28 cellular contexts compared by ENCODE assay signal in the genomic region with DNA sequence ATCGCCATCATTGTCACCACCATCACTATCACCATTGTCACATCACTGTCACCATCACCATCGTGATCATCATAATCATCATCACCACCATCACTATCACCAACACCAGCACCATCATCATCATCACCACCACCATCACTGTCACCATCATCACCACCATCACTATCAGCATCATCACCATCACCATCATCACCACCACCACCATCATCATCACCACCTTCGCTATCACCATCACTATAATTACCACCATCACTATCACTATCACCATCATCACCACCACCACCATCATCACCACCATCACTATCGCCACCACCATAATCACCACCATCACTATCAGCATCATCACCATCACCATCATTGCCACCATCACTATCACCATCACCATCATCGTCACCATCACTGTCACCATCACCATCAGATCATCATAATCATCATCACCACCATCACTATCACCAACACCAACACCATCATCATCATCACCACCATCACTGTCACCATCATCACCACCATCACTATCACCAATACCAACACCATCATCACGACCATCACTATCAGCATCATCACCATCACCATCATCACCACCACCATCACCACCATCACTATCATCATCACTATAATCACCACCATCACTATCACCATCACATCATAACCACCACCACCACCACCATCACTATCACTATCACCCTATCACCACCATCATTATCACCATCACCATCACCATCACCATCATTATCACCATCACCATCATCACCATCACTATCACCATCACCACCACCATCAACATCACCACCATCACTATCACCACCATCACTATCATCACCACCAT. TPM values are rescaled to one million over a fixed set of nuclear protein-coding genes. Genes with fewer than 3 reads are reported as not detected.
DNase-seq lines count a peak whose midpoint lies in the region; ATAC-seq and TF ChIP-seq lines count a peak whose summit lies in the region.
"Had no signal": no experiment of that assay in that cellular context is flagged by ENCODE, and none has a peak within 500 bp of the region (broad histone marks: within the 10 kb centered on the region; RNA-seq: fewer than 3 reads in every experiment).

No MANE protein-coding gene starts in this region.

- no peak overlapping the region for H3K4me3 Mint-ChIP-seq in H9
- no peak overlapping the region for H3K4me3 Mint-ChIP-seq in effector memory CD8-positive, alpha-beta T cell
- H3K4me3 Mint-ChIP-seq: B cell; CD8-positive, alpha-beta T cell; HFFc6 had no signal

- H3K36me3 Mint-ChIP-seq in H9 (ENCODE audit: insufficient read depth in 1 of 3, low read depth in 3 of 3) = no peaks in the 10 kb centered on the region; a peak in 1 of 7 replicates
- peaks cover 3% of the 10 kb centered on the region for H3K36me3 Mint-ChIP-seq in effector memory CD8-positive, alpha-beta T cell (ENCODE audit: insufficient read depth)
- H3K36me3 Mint-ChIP-seq: CD8-positive, alpha-beta T cell had no signal

- no TSS peak for BruUV-seq in IMR-90 (replicated peaks; lab: Mats Ljungman, UMichigan)

- H4K8ac ChIP-seq in H9 (replicated peaks; ENCODE audit: insufficient read length, low read depth, low read length) = peak overlapping the region; percentile 0
- H4K8ac ChIP-seq in IMR-90 (ENCODE audit: low read depth in 2 of 2, low read length in 2 of 2) = no peak overlapping the region
- H4K8ac ChIP-seq in trophoblast cell (ENCODE audit: low read depth, low read length) = no peak overlapping the region

- in situ Hi-C loops in IMR-90 (cut with MboI; ENCODE audit: low sequenced_read_pairs) = loop anchor here (25.0 kb wide), 2 partner anchors 1787 to 1912 kb away; no protein-coding TSS in a partner anchor

- H4K5ac ChIP-seq in H9 (ENCODE audit: insufficient read length, low read depth, low read length) (no peak overlapping the region), IMR-90 (ENCODE audit: low read depth, low read length) (no peak overlapping the region)

- dilution Hi-C loops in IMR-90 (cut with HindIII; ENCODE audit: low sequenced_read_pairs, unreplicated experiment) = no loop called here

- H3K4me2 ChIP-seq in H9 (ENCODE audit: insufficient read depth, insufficient read length, low read length) (no peak overlapping the region), IMR-90 (ENCODE audit: low read depth, low read length) (no peak overlapping the region), trophoblast cell (ENCODE audit: low read length) (no peak overlapping the region)
- H3K4me2 ChIP-seq: PC-9 had no signal

- peaks cover 2 to 3% of the 10 kb centered on the region in 2 experiments for H3K4me1 Mint-ChIP-seq in H9
- peaks cover 2 to 4% of the 10 kb centered on the region in 2 donors for H3K4me1 Mint-ChIP-seq in effector memory CD8-positive, alpha-beta T cell (ENCODE audit: low read depth in 2 of 2)

- H3K23ac ChIP-seq in H9 (ENCODE audit: insufficient read length, low read depth, low read length) (no peak overlapping the region), IMR-90 (ENCODE audit: low read depth, low read length) (no peak overlapping the region), trophoblast cell (ENCODE audit: low read length) (no peak overlapping the region)

- H2AK5ac ChIP-seq in H9 (ENCODE audit: insufficient read length, low read length) (no peak overlapping the region), IMR-90 (ENCODE audit: low read depth, low read length) (peak overlapping the region; percentile 73; the same call in 1 of the 2 replicates), trophoblast cell (ENCODE audit: low read length) (no peak overlapping the region)

- H3K79me1 ChIP-seq in H9 (ENCODE audit: insufficient read depth, low read depth, low read length, poor library complexity, severe bottlenecking) (no peaks in the 10 kb centered on the region), IMR-90 (ENCODE audit: low read depth in 1 of 2, low read length in 2 of 2) (no peaks in the 10 kb centered on the region; a peak in 1 of 4 replicates), trophoblast cell (ENCODE audit: low read length) (no peaks in the 10 kb centered on the region)

- H2BK20ac ChIP-seq in H9 (ENCODE audit: low read depth, low read length, poor library complexity, severe bottlenecking) (no peak overlapping the region), IMR-90 (ENCODE audit: low read depth, low read length) (no peak overlapping the region)

- H3K9ac ChIP-seq in H9 (ENCODE audit: extremely low read depth, insufficient read length, low read length) (no peak overlapping the region), IMR-90 (ENCODE audit: low read depth, low read length) (no peak overlapping the region), trophoblast cell (ENCODE audit: low read length) (no peak overlapping the region)

- no peak for TF ChIP-seq RAD21 in IMR-90 (IDR thresholded peaks at IDR 0.05; ENCODE audit: low read length)

- H2BK12ac ChIP-seq in H9 (ENCODE audit: insufficient read length, low read depth, low read length) (no peak overlapping the region), trophoblast cell (ENCODE audit: low read length) (no peak overlapping the region)

- ATAC-seq in IMR-90 (ENCODE audit: low read depth) (no peak), upper lobe of right lung (no peak)
- peak; percentile 65 for ATAC-seq in effector memory CD8-positive, alpha-beta T cell (replicated peaks)
- ATAC-seq: CD8-positive, alpha-beta T cell; Right ventricle myocardium inferior; SK-N-SH treated with all-trans-retinoic acid at 6 μM for 48 hours had no signal

- no peaks in the 10 kb centered on the region for H3K27me3 ChIP-seq in H9 (ENCODE audit: insufficient read depth, low read length)
- H3K27me3 ChIP-seq in IMR-90 (ENCODE audit: control insufficient read depth, insufficient read depth, low read length) = no peaks in the 10 kb centered on the region
- no peaks in the 10 kb centered on the region for H3K27me3 ChIP-seq in trophoblast cell (ENCODE audit: insufficient read depth, low read length)
- H3K27me3 ChIP-seq in upper lobe of right lung = no peaks in the 10 kb centered on the region
- H3K27me3 ChIP-seq: MG63, SJCRH30 had no signal

- no peak overlapping the region for H2AK9ac ChIP-seq in IMR-90 (replicated peaks; ENCODE audit: low read depth, low read length, poor library complexity)

- DNase-seq in H9 (no peak), IMR-90 (no peak), trophoblast cell (no peak), NCI-H510A (lab: John Stamatoyannopoulos, UW) (no peak), upper lobe of right lung (no peak), DMS114 treated with DMSO at 0.1 percent for 48 hours (lab: John Stamatoyannopoulos, UW; ENCODE audit: unreplicated experiment) (no peak), LoVo (ENCODE audit: low spot score) (no peak)
- DNase-seq in effector memory CD8-positive, alpha-beta T cell = no peak
- DNase-seq: CD8-positive, alpha-beta T cell; DMS 273 treated with DMSO at 0.1 percent for 48 hours; DMS79 treated with DMSO at 0.1 percent for 48 hours; GF-D8; H7; HFFc6; MG63; NCI-H1105 treated with DMSO at 0.1 percent for 48 hours; NCI-H146; NCI-H2029; NCI-H446; NCI-H526; NCI-H82; NK-92 treated with Interleukin-12 subunit alpha and Interleukin-12 subunit beta, amount 100 ng/mL, for 24 hours; PC-9; SJCRH30 had no signal

- no peak for TF ChIP-seq CTCF in H9 (conservative IDR thresholded peaks at IDR 0.05)
- TF ChIP-seq CTCF in IMR-90 (conservative IDR thresholded peaks at IDR 0.05; ENCODE audit: low read depth, low read length) = no peak
- TF ChIP-seq CTCF in upper lobe of right lung (IDR thresholded peaks at IDR 0.05) = no peak

- no peak for TF ChIP-seq POLR2A in IMR-90 (IDR thresholded peaks at IDR 0.05; ENCODE audit: low read depth, low read length)

- H2BK15ac ChIP-seq in H9 (ENCODE audit: low read depth, low read length) = no peak overlapping the region
- no peak overlapping the region for H2BK15ac ChIP-seq in IMR-90 (ENCODE audit: low read depth, low read length)

- H2BK120ac ChIP-seq in H9 (ENCODE audit: low read depth, low read length, poor library complexity, severe bottlenecking) = no peak overlapping the region
- H2BK120ac ChIP-seq in IMR-90 (ENCODE audit: low read depth, low read length) = no peak overlapping the region
- no peak overlapping the region for H2BK120ac ChIP-seq in trophoblast cell (ENCODE audit: insufficient read depth, low read length, poor library complexity)

- H3K14ac ChIP-seq in H9 (ENCODE audit: insufficient read depth, low read length) (no peak overlapping the region), IMR-90 (replicated peaks; ENCODE audit: low read depth, low read length) (0 out of 2 replicates have a peak overlapping the region, but pooled peaks have one; percentile 21), trophoblast cell (ENCODE audit: low read length) (no peak overlapping the region)

- no peaks in the 10 kb centered on the region; a peak in 3 of 5 replicates for H3K9me3 Mint-ChIP-seq in H9
- H3K9me3 Mint-ChIP-seq in effector memory CD8-positive, alpha-beta T cell = no peaks in the 10 kb centered on the region
- H3K9me3 Mint-ChIP-seq: CD8-positive, alpha-beta T cell had no signal

- no peak overlapping the region for H4K12ac ChIP-seq in trophoblast cell (ENCODE audit: low read depth, low read length)

- H3K27ac ChIP-seq in H9 (ENCODE audit: insufficient read length, low read depth, low read length) (no peak overlapping the region), IMR-90 (ENCODE audit: insufficient read depth, low read length) (no peak overlapping the region), trophoblast cell (ENCODE audit: low read depth, low read length) (no peak overlapping the region), upper lobe of right lung (no peak overlapping the region)
- H3K27ac ChIP-seq: C4-2B, PC-9, SJCRH30 had no signal

- CTCF ChIA-PET in IMR-90 (lab: Yijun Ruan, JAX) = no interaction called here

- no peak overlapping the region for H3K18ac ChIP-seq in H9 (ENCODE audit: insufficient read length, low read depth, low read length)
- H3K18ac ChIP-seq in IMR-90 (ENCODE audit: low read depth, low read length) = no peak overlapping the region
- no peak overlapping the region for H3K18ac ChIP-seq in trophoblast cell (ENCODE audit: low read length)

- H3K27me3 Mint-ChIP-seq in H9 (ENCODE audit: low read depth) = no peaks in the 10 kb centered on the region
- no peaks in the 10 kb centered on the region for H3K27me3 Mint-ChIP-seq in effector memory CD8-positive, alpha-beta T cell
- H3K27me3 Mint-ChIP-seq: B cell had no signal

- H3K4me1 ChIP-seq in H9 (ENCODE audit: insufficient read depth, low read length) = no peaks in the 10 kb centered on the region
- H3K4me1 ChIP-seq in IMR-90 (ENCODE audit: control insufficient read depth, insufficient read depth, low read length) = no peaks in the 10 kb centered on the region
- no peaks in the 10 kb centered on the region for H3K4me1 ChIP-seq in trophoblast cell (ENCODE audit: control insufficient read depth in 1 of 2, insufficient read depth in 2 of 2, low read length in 2 of 2)
- no peaks in the 10 kb centered on the region for H3K4me1 ChIP-seq in upper lobe of right lung
- H3K4me1 ChIP-seq: SJCRH30 had no signal

- H3K36me3 ChIP-seq in IMR-90 (ENCODE audit: control insufficient read depth, insufficient read depth, low read length) (no peaks in the 10 kb centered on the region), trophoblast cell (ENCODE audit: control insufficient read depth in 1 of 2, insufficient read depth in 2 of 2, low read length in 2 of 2) (no peaks in the 10 kb centered on the region), upper lobe of right lung (no peaks in the 10 kb centered on the region)
- H3K36me3 ChIP-seq: MG63, SJCRH30 had no signal

- POLR2A ChIA-PET in IMR-90 (lab: Charles Lee; ENCODE audit: unreplicated experiment) = no interaction called here

- no peak overlapping the region for H3K27ac Mint-ChIP-seq in H9
- H3K27ac Mint-ChIP-seq in effector memory CD8-positive, alpha-beta T cell = no peak overlapping the region
- H3K27ac Mint-ChIP-seq: B cell; CD8-positive, alpha-beta T cell; HFFc6 had no signal

- H2BK5ac ChIP-seq in H9 (ENCODE audit: insufficient read length, low read length) = no peak overlapping the region
- H2BK5ac ChIP-seq in IMR-90 (ENCODE audit: low read depth, low read length, poor library complexity, severe bottlenecking) = peak overlapping the region; percentile 24
- H2BK5ac ChIP-seq in trophoblast cell (ENCODE audit: low read depth, low read length, poor library complexity) = no peak overlapping the region

- H3K9me1 ChIP-seq in IMR-90 (ENCODE audit: insufficient read depth, low read length) = no peaks in the 10 kb centered on the region

- peaks cover 4% of the 10 kb centered on the region for H3K23me2 ChIP-seq in H9 (ENCODE audit: insufficient read length, low read depth, low read length, poor library complexity, severe bottlenecking)

- H3K4ac ChIP-seq in H9 (ENCODE audit: low read depth, low read length) (no peak overlapping the region), IMR-90 (ENCODE audit: low read depth, low read length) (no peak overlapping the region), trophoblast cell (ENCODE audit: low read depth, low read length) (no peak overlapping the region)

- no peaks in the 10 kb centered on the region for H3K79me2 ChIP-seq in H9 (ENCODE audit: insufficient read depth, low read length)
- H3K79me2 ChIP-seq in trophoblast cell (ENCODE audit: control insufficient read depth, insufficient read depth, low read length, poor library complexity) = no peaks in the 10 kb centered on the region

- H3K4me3 ChIP-seq in IMR-90 (ENCODE audit: insufficient read depth, low read depth, low read length) (no peak overlapping the region), trophoblast cell (ENCODE audit: low read depth, low read length) (peak overlapping the region; percentile 1), upper lobe of right lung (no peak overlapping the region)
- H3K4me3 ChIP-seq: MG63, PC-9, SJCRH30 had no signal

- H4K20me1 ChIP-seq in H9 (ENCODE audit: control insufficient read depth, insufficient read depth, insufficient read length) (no peaks in the 10 kb centered on the region), IMR-90 (ENCODE audit: insufficient read depth, low read length) (no peaks in the 10 kb centered on the region)

- H4K91ac ChIP-seq in H9 (ENCODE audit: insufficient read length, low read depth, low read length) (no peak overlapping the region), IMR-90 (ENCODE audit: insufficient read depth, low read depth, low read length) (no peak overlapping the region), trophoblast cell (ENCODE audit: low read depth, low read length) (no peak overlapping the region)

- no peak overlapping the region for H3T11ph ChIP-seq in H9 (ENCODE audit: low read length)

- intact Hi-C loops in IMR-90 (cut with micrococcal nuclease) (no loop called here), upper lobe of right lung (cut with DNase I) (no loop called here)

- 100% methylated on average over 1 of the region's 6 CpGs for WGBS in H9 (ENCODE audit: extremely low coverage, insufficient read length, low lambda C conversion rate)
- 80% methylated on average over 4 of the region's 6 CpGs; no CpG with 5 or more reads in 1 of the 2 experiments for WGBS in IMR-90 (ENCODE audit: extremely low coverage in 2 of 2, insufficient read length in 1 of 2), 2 experiments
- WGBS in trophoblast cell (ENCODE audit: extremely low coverage, insufficient coverage, insufficient read length) = no CpG with 5 or more reads among the region's 6 CpGs

- H3K9me3 ChIP-seq in H9 (ENCODE audit: control insufficient read depth, low read depth, low read length) (no peaks in the 10 kb centered on the region), IMR-90 (ENCODE audit: control insufficient read depth, insufficient read depth, low read length) (no peaks in the 10 kb centered on the region), trophoblast cell (ENCODE audit: insufficient read depth, low read depth, low read length) (no peaks in the 10 kb centered on the region), upper lobe of right lung (no peaks in the 10 kb centered on the region)
- H3K9me3 ChIP-seq: SJCRH30 had no signal

- no peak overlapping the region for H3K56ac ChIP-seq in H9 (ENCODE audit: insufficient read length, low read depth, low read length)
- no peak overlapping the region; the same call in 1 of the 2 replicates for H3K56ac ChIP-seq in IMR-90 (ENCODE audit: extremely low read depth, insufficient read depth, low read length)

- H2AFZ ChIP-seq in H9 (ENCODE audit: low read length) (no peak overlapping the region), IMR-90 (replicated peaks; ENCODE audit: low read length, poor library complexity) (no peak overlapping the region), trophoblast cell (ENCODE audit: insufficient read depth, low read length, poor library complexity) (no peak overlapping the region)
- H2AFZ ChIP-seq: PC-9 had no signal

RNA-seq across cellular contexts. Expression of a gene that starts 6.0 kb away (rescaled TPM):
- total RNA-seq in H9 (2021) (60.2 and 63.1 TPM in 2 replicates), IMR-90 (2012; rRNA removed) (14.3 and 14.4 TPM in 2 replicates), upper lobe of right lung (47.2 TPM)
- polyA plus RNA-seq in IMR-90 (2012; rRNA removed) = 89.0 and 93.9 TPM in 2 replicates
- polyA plus RNA-seq in IMR-90 (2012; cell fraction: cytosol; rRNA removed) = 41.2 and 78.7 TPM in 2 replicates
- 60.2 and 62.3 TPM in 2 replicates for polyA plus RNA-seq in IMR-90 (2012; cell fraction: nucleus; rRNA removed; ENCODE audit: low replicate concordance)
- polyA plus RNA-seq in trophoblast cell (2013) = 166 and 173 TPM in 2 replicates
